ENCODE assay signal across 1 cellular context in genomic region chr19:49487277-49488045, GRCh38.
TF ChIP-seq lines count a peak whose summit lies in the region.

RPL13A (plus strand) TSS chr19:49487608; CDS start chr19:49487630, 22 bp downstream.

TF ChIP-seq in HepG2, 621 proteins besides CTCF, POLR2A, EP300 and RAD21 (continued from another document and continues in another):
- TF ChIP-seq, protein P1, sequence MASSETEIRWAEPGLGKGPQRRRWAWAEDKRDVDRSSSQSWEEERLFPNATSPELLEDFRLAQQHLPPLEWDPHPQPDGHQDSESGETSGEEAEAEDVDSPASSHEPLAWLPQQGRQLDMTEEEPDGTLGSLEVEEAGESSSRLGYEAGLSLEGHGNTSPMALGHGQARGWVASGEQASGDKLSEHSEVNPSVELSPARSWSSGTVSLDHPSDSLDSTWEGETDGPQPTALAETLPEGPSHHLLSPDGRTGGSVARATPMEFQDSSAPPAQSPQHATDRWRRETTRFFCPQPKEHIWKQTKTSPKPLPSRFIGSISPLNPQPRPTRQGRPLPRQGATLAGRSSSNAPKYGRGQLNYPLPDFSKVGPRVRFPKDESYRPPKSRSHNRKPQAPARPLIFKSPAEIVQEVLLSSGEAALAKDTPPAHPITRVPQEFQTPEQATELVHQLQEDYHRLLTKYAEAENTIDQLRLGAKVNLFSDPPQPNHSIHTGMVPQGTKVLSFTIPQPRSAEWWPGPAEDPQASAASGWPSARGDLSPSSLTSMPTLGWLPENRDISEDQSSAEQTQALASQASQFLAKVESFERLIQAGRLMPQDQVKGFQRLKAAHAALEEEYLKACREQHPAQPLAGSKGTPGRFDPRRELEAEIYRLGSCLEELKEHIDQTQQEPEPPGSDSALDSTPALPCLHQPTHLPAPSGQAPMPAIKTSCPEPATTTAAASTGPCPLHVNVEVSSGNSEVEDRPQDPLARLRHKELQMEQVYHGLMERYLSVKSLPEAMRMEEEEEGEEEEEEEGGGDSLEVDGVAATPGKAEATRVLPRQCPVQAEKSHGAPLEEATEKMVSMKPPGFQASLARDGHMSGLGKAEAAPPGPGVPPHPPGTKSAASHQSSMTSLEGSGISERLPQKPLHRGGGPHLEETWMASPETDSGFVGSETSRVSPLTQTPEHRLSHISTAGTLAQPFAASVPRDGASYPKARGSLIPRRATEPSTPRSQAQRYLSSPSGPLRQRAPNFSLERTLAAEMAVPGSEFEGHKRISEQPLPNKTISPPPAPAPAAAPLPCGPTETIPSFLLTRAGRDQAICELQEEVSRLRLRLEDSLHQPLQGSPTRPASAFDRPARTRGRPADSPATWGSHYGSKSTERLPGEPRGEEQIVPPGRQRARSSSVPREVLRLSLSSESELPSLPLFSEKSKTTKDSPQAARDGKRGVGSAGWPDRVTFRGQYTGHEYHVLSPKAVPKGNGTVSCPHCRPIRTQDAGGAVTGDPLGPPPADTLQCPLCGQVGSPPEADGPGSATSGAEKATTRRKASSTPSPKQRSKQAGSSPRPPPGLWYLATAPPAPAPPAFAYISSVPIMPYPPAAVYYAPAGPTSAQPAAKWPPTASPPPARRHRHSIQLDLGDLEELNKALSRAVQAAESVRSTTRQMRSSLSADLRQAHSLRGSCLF (CRISPR knock-in tag; IDR thresholded peaks at IDR 0.05; ENCODE audit: borderline replicate concordance), result peak; percentile 36; the same call in 1 of the 2 replicates
- TF ChIP-seq, protein P2, sequence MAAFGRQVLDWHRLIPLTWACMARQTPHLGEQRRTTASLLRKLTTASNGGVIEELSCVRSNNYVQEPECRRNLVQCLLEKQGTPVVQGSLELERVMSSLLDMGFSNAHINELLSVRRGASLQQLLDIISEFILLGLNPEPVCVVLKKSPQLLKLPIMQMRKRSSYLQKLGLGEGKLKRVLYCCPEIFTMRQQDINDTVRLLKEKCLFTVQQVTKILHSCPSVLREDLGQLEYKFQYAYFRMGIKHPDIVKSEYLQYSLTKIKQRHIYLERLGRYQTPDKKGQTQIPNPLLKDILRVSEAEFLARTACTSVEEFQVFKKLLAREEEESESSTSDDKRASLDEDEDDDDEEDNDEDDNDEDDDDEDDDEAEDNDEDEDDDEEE (CRISPR knock-in tag; IDR thresholded peaks at IDR 0.05), result peak; percentile 66; the same call in 1 of the 2 replicates
- TF ChIP-seq PCBP1 (IDR thresholded peaks at IDR 0.05; ENCODE audit: borderline replicate concordance, low read depth, low read length) (no peak), ATF7 (IDR thresholded peaks at IDR 0.05) (peak; percentile 89), ATF7 (CRISPR knock-in tag; IDR thresholded peaks at IDR 0.05) (0 out of 2 replicates have a peak, but pooled peaks have one; percentile 71), ZNF276 (CRISPR knock-in tag; IDR thresholded peaks at IDR 0.05; ENCODE audit: low read depth) (no peak), STAT5B (CRISPR knock-in tag; IDR thresholded peaks at IDR 0.05) (peak; percentile 90; the same call in 1 of the 2 replicates), TGIF2 (CRISPR knock-in tag; IDR thresholded peaks at IDR 0.05) (peak; percentile 38), DNMT3B (CRISPR knock-in tag; conservative IDR thresholded peaks at IDR 0.05) (0 out of 2 replicates have a peak, but pooled peaks have one; percentile 51), POGZ (CRISPR knock-in tag; IDR thresholded peaks at IDR 0.05) (peak; percentile 55), ZNF563 (CRISPR knock-in tag; IDR thresholded peaks at IDR 0.05) (peak; percentile 64; the same call in 1 of the 2 replicates), ZNF615 (CRISPR knock-in tag; IDR thresholded peaks at IDR 0.05; ENCODE audit: borderline replicate concordance) (peak; percentile 77; the same call in 1 of the 2 replicates), ZNF816 (CRISPR knock-in tag; IDR thresholded peaks at IDR 0.05; ENCODE audit: borderline replicate concordance) (peak; percentile 67; the same call in 1 of the 2 replicates), DRAP1 (CRISPR knock-in tag; IDR thresholded peaks at IDR 0.05) (peak; percentile 100), ZIK1 (CRISPR knock-in tag; IDR thresholded peaks at IDR 0.05; ENCODE audit: borderline replicate concordance, low read depth) (no peak), CEBPB (IDR thresholded peaks at IDR 0.05; ENCODE audit: borderline replicate concordance, low read depth, low read length) (peak; percentile 99), MBNL3 (CRISPR knock-in tag; conservative IDR thresholded peaks at IDR 0.05) (no peak), MEIS2 (CRISPR knock-in tag; IDR thresholded peaks at IDR 0.05) (peak; percentile 47; the same call in 1 of the 2 replicates), ZNF609 (CRISPR knock-in tag; IDR thresholded peaks at IDR 0.05; ENCODE audit: borderline replicate concordance) (no peak), TBP (CRISPR knock-in tag; IDR thresholded peaks at IDR 0.05) (no peak), RFX1 (IDR thresholded peaks at IDR 0.05) (no peak), ZNF619 (CRISPR knock-in tag; IDR thresholded peaks at IDR 0.05) (no peak; the same call in 1 of the 2 replicates), SOX5 (CRISPR knock-in tag; IDR thresholded peaks at IDR 0.05; ENCODE audit: borderline replicate concordance) (peak; percentile 37; the same call in 1 of the 2 replicates), MXD1 (CRISPR knock-in tag; IDR thresholded peaks at IDR 0.05) (0 out of 2 replicates have a peak, but pooled peaks have one; percentile 49), PHF20 (CRISPR knock-in tag; IDR thresholded peaks at IDR 0.05) (peak; percentile 83), NCOR1 (IDR thresholded peaks at IDR 0.05; ENCODE audit: borderline replicate concordance, low read length) (no peak), ZNF296 (CRISPR knock-in tag; conservative IDR thresholded peaks at IDR 0.05) (no peak), NFIC (IDR thresholded peaks at IDR 0.05; ENCODE audit: low read length) (peak; percentile 31; the same call in 1 of the 2 replicates), ZNF136 (CRISPR knock-in tag; IDR thresholded peaks at IDR 0.05; ENCODE audit: low read depth) (0 out of 2 replicates have a peak, but pooled peaks have one; percentile 63), KDM3A (CRISPR knock-in tag; IDR thresholded peaks at IDR 0.05; ENCODE audit: low read depth) (peak; percentile 55; the same call in 1 of the 2 replicates), BCL3 (CRISPR knock-in tag; IDR thresholded peaks at IDR 0.05) (peak; percentile 69; the same call in 1 of the 2 replicates), DR1 (CRISPR knock-in tag; IDR thresholded peaks at IDR 0.05) (peak; percentile 100), IKZF1 (IDR thresholded peaks at IDR 0.05) (no peak), ZNF430 (CRISPR knock-in tag; IDR thresholded peaks at IDR 0.05) (peak; percentile 98), ZNF614 (CRISPR knock-in tag; IDR thresholded peaks at IDR 0.05; ENCODE audit: borderline replicate concordance) (peak; percentile 58; the same call in 1 of the 2 replicates), ZNF891 (CRISPR knock-in tag; IDR thresholded peaks at IDR 0.05) (peak; percentile 80; the same call in 1 of the 2 replicates)
- TF ChIP-seq, protein P3, sequence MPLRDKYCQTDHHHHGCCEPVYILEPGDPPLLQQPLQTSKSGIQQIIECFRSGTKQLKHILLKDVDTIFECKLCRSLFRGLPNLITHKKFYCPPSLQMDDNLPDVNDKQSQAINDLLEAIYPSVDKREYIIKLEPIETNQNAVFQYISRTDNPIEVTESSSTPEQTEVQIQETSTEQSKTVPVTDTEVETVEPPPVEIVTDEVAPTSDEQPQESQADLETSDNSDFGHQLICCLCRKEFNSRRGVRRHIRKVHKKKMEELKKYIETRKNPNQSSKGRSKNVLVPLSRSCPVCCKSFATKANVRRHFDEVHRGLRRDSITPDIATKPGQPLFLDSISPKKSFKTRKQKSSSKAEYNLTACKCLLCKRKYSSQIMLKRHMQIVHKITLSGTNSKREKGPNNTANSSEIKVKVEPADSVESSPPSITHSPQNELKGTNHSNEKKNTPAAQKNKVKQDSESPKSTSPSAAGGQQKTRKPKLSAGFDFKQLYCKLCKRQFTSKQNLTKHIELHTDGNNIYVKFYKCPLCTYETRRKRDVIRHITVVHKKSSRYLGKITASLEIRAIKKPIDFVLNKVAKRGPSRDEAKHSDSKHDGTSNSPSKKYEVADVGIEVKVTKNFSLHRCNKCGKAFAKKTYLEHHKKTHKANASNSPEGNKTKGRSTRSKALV (CRISPR knock-in tag; IDR thresholded peaks at IDR 0.05), result 0 out of 2 replicates have a peak, but pooled peaks have one; percentile 22
- TF ChIP-seq, protein P4, sequence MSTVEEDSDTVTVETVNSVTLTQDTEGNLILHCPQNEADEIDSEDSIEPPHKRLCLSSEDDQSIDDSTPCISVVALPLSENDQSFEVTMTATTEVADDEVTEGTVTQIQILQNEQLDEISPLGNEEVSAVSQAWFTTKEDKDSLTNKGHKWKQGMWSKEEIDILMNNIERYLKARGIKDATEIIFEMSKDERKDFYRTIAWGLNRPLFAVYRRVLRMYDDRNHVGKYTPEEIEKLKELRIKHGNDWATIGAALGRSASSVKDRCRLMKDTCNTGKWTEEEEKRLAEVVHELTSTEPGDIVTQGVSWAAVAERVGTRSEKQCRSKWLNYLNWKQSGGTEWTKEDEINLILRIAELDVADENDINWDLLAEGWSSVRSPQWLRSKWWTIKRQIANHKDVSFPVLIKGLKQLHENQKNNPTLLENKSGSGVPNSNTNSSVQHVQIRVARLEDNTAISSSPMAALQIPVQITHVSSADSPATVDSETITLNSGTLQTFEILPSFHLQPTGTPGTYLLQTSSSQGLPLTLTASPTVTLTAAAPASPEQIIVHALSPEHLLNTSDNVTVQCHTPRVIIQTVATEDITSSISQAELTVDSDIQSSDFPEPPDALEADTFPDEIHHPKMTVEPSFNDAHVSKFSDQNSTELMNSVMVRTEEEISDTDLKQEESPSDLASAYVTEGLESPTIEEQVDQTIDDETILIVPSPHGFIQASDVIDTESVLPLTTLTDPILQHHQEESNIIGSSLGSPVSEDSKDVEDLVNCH (CRISPR knock-in tag; IDR thresholded peaks at IDR 0.05), result no peak
- TF ChIP-seq, protein P5, sequence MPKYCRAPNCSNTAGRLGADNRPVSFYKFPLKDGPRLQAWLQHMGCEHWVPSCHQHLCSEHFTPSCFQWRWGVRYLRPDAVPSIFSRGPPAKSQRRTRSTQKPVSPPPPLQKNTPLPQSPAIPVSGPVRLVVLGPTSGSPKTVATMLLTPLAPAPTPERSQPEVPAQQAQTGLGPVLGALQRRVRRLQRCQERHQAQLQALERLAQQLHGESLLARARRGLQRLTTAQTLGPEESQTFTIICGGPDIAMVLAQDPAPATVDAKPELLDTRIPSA (CRISPR knock-in tag; IDR thresholded peaks at IDR 0.05; ENCODE audit: borderline replicate concordance), result no peak
